ENCODE assay signal across 8 cellular contexts in genomic region chr21:46048926-46049889, GRCh38. TPM values are rescaled to one million over a fixed set of nuclear protein-coding genes. Genes with fewer than 3 reads are reported as not detected.
DNase-seq lines count a peak whose midpoint lies in the region; ATAC-seq and TF ChIP-seq lines count a peak whose summit lies in the region.

No MANE protein-coding gene starts in this region.

- no peak overlapping the region for H3K27ac Mint-ChIP-seq in stimulated activated naive CD8-positive, alpha-beta T cell treated with anti-CD3 and anti-CD28 coated beads, Interleukin-15, amount 100 ng/mL, for 72 hours

- no peak overlapping the region for H3K4me3 Mint-ChIP-seq in stimulated activated naive CD8-positive, alpha-beta T cell treated with anti-CD3 and anti-CD28 coated beads, Interleukin-15, amount 100 ng/mL, for 72 hours

- H3K9me3 Mint-ChIP-seq in stimulated activated naive CD8-positive, alpha-beta T cell treated with anti-CD3 and anti-CD28 coated beads, Interleukin-15, amount 100 ng/mL, for 72 hours: no peaks in the 10 kb centered on the region

- H3K27ac ChIP-seq in HEK293 (ENCODE audit: extremely low read depth, low read depth, low read length) (no peak overlapping the region), ascending aorta (peak overlapping the region; percentile 79 to 86)

- H3K36me3 ChIP-seq in HEK293 (ENCODE audit: control insufficient read depth in 2 of 2, insufficient read depth in 1 of 2, low read length in 2 of 2) (no peaks in the 10 kb centered on the region), ascending aorta (no peaks in the 10 kb centered on the region)

- H3K27me3 ChIP-seq in ascending aorta: no peaks in the 10 kb centered on the region

- H3K4me1 ChIP-seq in HEK293 (ENCODE audit: control insufficient read depth, insufficient read depth, low read length): no peaks in the 10 kb centered on the region
- peaks cover 4 to 20% of the 10 kb centered on the region in 2 donors for H3K4me1 ChIP-seq in ascending aorta

- no peaks in the 10 kb centered on the region for H3K9me3 ChIP-seq in HEK293 (ENCODE audit: control insufficient read depth, insufficient read depth, low read depth, low read length)
- H3K9me3 ChIP-seq in ascending aorta: no peaks in the 10 kb centered on the region

- POLR2A ChIA-PET in HEK293 (lab: Yijun Ruan, JAX): no interaction called here

- intact Hi-C loops in ascending aorta (cut with DNase I): no loop called here

- H3K4me3 ChIP-seq in HEK293 (ENCODE audit: low read depth, low read length): no peak overlapping the region
- no peak overlapping the region for H3K4me3 ChIP-seq in ascending aorta

- TF ChIP-seq CTCF in HEK293 (tag by site-specific recombination; IDR thresholded peaks at IDR 0.05): no peak
- no peak for TF ChIP-seq CTCF in ascending aorta (IDR thresholded peaks at IDR 0.05)

- H3K27me3 Mint-ChIP-seq in stimulated activated naive CD8-positive, alpha-beta T cell treated with anti-CD3 and anti-CD28 coated beads, Interleukin-15, amount 100 ng/mL, for 72 hours: no peaks in the 10 kb centered on the region

- H3K4me1 Mint-ChIP-seq in stimulated activated naive CD8-positive, alpha-beta T cell treated with anti-CD3 and anti-CD28 coated beads, Interleukin-15, amount 100 ng/mL, for 72 hours: peaks cover 14% of the 10 kb centered on the region

- DNase-seq in ascending aorta (ENCODE audit: low spot score in 2 of 2): peak in 1 of 2 donors; percentile 93
- peak; percentile 47 for DNase-seq in iPS-NIHi7 (ENCODE audit: extremely low spot score)
- peak; percentile 42 for DNase-seq in superior temporal gyrus (ENCODE audit: extremely low spot score)
- DNase-seq in retina: no peak
- no peak for DNase-seq in effector CD8-positive, alpha-beta T cell (lab: John Stamatoyannopoulos, UW)
- DNase-seq in stimulated activated naive CD8-positive, alpha-beta T cell treated with anti-CD3 and anti-CD28 coated beads, Interleukin-15, amount 100 ng/mL, for 72 hours: no peak

- no peak for ATAC-seq in GM21526 (IDR thresholded peaks at IDR 0.05; ENCODE audit: low FRiP score, unreplicated experiment)
- no peak for ATAC-seq in stimulated activated naive CD8-positive, alpha-beta T cell treated with anti-CD3 and anti-CD28 coated beads, Interleukin-15, amount 100 ng/mL, for 72 hours

- CTCF ChIA-PET in HEK293 (lab: Yijun Ruan, JAX): no interaction called here

TF ChIP-seq in HEK293, 187 proteins besides CTCF, POLR2A, EP300 and RAD21:
- TF ChIP-seq ZNF350 (tag by site-specific recombination; IDR thresholded peaks at IDR 0.05) (no peak), ZBTB10 (tag by site-specific recombination; IDR thresholded peaks at IDR 0.05) (0 out of 2 replicates have a peak, but pooled peaks have one; percentile 45), ZNF629 (tag by site-specific recombination; IDR thresholded peaks at IDR 0.05) (peak; percentile 51), ZNF600 (tag by site-specific recombination; IDR thresholded peaks at IDR 0.05) (peak; percentile 60), ZIC2 (tag by site-specific recombination; IDR thresholded peaks at IDR 0.05) (peak; percentile 99), ZNF169 (tag by site-specific recombination; IDR thresholded peaks at IDR 0.05) (no peak), GLIS1 (tag by site-specific recombination; IDR thresholded peaks at IDR 0.05) (peak; percentile 38), ZNF335 (tag by site-specific recombination; conservative IDR thresholded peaks at IDR 0.05) (no peak)

RNA-seq across cellular contexts. Expression of gene COL6A2, which starts 48.7 kb away (rescaled TPM):
- 1,704 TPM for total RNA-seq in ascending aorta

Comparison
In these comparisons a context has a peak if more than half of its experiments do, and no peak if none do; other contexts are left out.
1. DNase-seq: peak in iPS-NIHi7 (single experiment) and superior temporal gyrus (single experiment); none in retina (single experiment), effector CD8-positive, alpha-beta T cell (single experiment) and stimulated activated naive CD8-positive, alpha-beta T cell treated with anti-CD3 and anti-CD28 coated beads, Interleukin-15, amount 100 ng/mL, for 72 hours (0 of 2).